In genomic region chr2:26395394-26395793, GRCh38 we compare ENCODE assay signal across 22 cellular contexts. TPM values are rescaled to one million over a fixed set of nuclear protein-coding genes. Genes with fewer than 3 reads are reported as not detected.
DNase-seq lines count a peak whose midpoint lies in the region; ATAC-seq, FAIRE-seq and TF ChIP-seq lines count a peak whose summit lies in the region.
"Had no signal": no experiment of that assay in that cellular context is flagged by ENCODE, and none has a peak within 500 bp of the region (broad histone marks: within the 10 kb centered on the region; RNA-seq: fewer than 3 reads in every experiment).

No MANE protein-coding gene starts in this region.

- TF ChIP-seq POLR2A in HepG2 (IDR thresholded peaks at IDR 0.05; ENCODE audit: insufficient read depth in 1 of 2, low read depth in 2 of 2, low read length in 2 of 2) (no peak), right lobe of liver (IDR thresholded peaks at IDR 0.05) (no peak)

- no peak for DNase-seq in HepG2 (ENCODE audit: low spot score)
- no peak for DNase-seq in right lobe of liver
- peak; percentile 22 for DNase-seq in NCI-H2227 treated with DMSO at 0.1 percent for 48 hours (lab: John Stamatoyannopoulos, UW)
- no peak for DNase-seq in choroid plexus epithelial cell (ENCODE audit: low read depth)
- DNase-seq in activated gamma-delta T cell treated with Interleukin-2 at 50 U/mL for 16 hours = no peak
- DNase-seq in stimulated activated naive CD8-positive, alpha-beta T cell treated with anti-CD3 and anti-CD28 coated beads, Interleukin-15, Interleukin-2, amounts not matched to agents 100 U/mL and 50 U/mL, for 24 hours = no peak
- DNase-seq: CD8-positive, alpha-beta memory T cell; DMS79; KBM-7; NCI-H1105 treated with DMSO at 0.1 percent for 48 hours; NCI-H1694; NCI-H2081 treated with DMSO at 0.1 percent for 48 hours; NCI-H446; NK-92 treated with Interleukin-12 subunit alpha and Interleukin-12 subunit beta, amount 100 ng/mL, for 24 hours; Peyer's patch; T-helper 1 cell had no signal

- H3K27me3 ChIP-seq in HepG2 (ENCODE audit: control insufficient read depth in 1 of 2, insufficient read depth in 2 of 2, low read length in 2 of 2) = no peaks in the 10 kb centered on the region
- no peaks in the 10 kb centered on the region for H3K27me3 ChIP-seq in right lobe of liver
- no peaks in the 10 kb centered on the region for H3K27me3 ChIP-seq in skeletal muscle satellite cell (ENCODE audit: control insufficient read depth, insufficient read depth, low read length)
- H3K27me3 ChIP-seq: BLaER1 treated with 17β-estradiol and CSF1 and Interleukin-3, amounts not matched to agents 10 nM and 100 nM; Peyer's patch had no signal

- 89% methylated on average over 4 of the region's 4 CpGs for WGBS in HepG2 (ENCODE audit: low lambda C conversion rate)
- WGBS in right lobe of liver (ENCODE audit: insufficient coverage, low coverage, low lambda C conversion rate, missing lambda C conversion rate) = 83% methylated on average over 4 of the region's 4 CpGs

- ATAC-seq in HepG2 (peak; percentile 43; the same call in 2 of the 3 replicates), right lobe of liver (no peak), GM19463 (IDR thresholded peaks at IDR 0.05; ENCODE audit: unreplicated experiment) (no peak)
- no peak for ATAC-seq in stimulated activated naive CD8-positive, alpha-beta T cell treated with anti-CD3 and anti-CD28 coated beads, Interleukin-15, Interleukin-2, amounts not matched to agents 100 U/mL and 50 U/mL, for 24 hours
- ATAC-seq: HCT116, Right ventricle myocardium inferior had no signal

- TF ChIP-seq CTCF in HepG2 (CRISPR knock-in tag; IDR thresholded peaks at IDR 0.05) = no peak
- TF ChIP-seq CTCF in right lobe of liver (IDR thresholded peaks at IDR 0.05) = no peak
- peak; percentile 22 for TF ChIP-seq CTCF in choroid plexus epithelial cell (conservative IDR thresholded peaks at IDR 0.05; ENCODE audit: low read depth, low read length)

- FAIRE-seq in HepG2 (lab: Jason Lieb, UNC) = no peak

- in situ Hi-C loops in HepG2 (cut with HindIII; ENCODE audit: extremely low pct_ligation_motif_present, low pct_unique_long_range_greater_than_20kb) = no loop called here

- TF ChIP-seq EP300 in HepG2 (IDR thresholded peaks at IDR 0.05; ENCODE audit: low read depth in 2 of 2, low read length in 2 of 2) = no peak
- TF ChIP-seq EP300 in HepG2 (CRISPR knock-in tag; IDR thresholded peaks at IDR 0.05; ENCODE audit: borderline replicate concordance) = no peak

- no peak overlapping the region for H3K4me3 ChIP-seq in HepG2 (replicated peaks in 1 of 3; ENCODE audit: insufficient read depth in 1 of 3, low read depth in 2 of 3, low read length in 3 of 3)
- H3K4me3 ChIP-seq in right lobe of liver = no peak overlapping the region
- H3K4me3 ChIP-seq in choroid plexus epithelial cell (ENCODE audit: low read depth, low read length) = no peak overlapping the region
- H3K4me3 ChIP-seq in skeletal muscle satellite cell (ENCODE audit: low read length) = no peak overlapping the region
- H3K4me3 ChIP-seq: BLaER1 treated with 17β-estradiol and CSF1 and Interleukin-3, amounts not matched to agents 10 nM and 100 nM; Peyer's patch had no signal

- H3K4me1 ChIP-seq in HepG2 (ENCODE audit: insufficient read depth, low read length) (no peaks in the 10 kb centered on the region), right lobe of liver (no peaks in the 10 kb centered on the region), skeletal muscle satellite cell (ENCODE audit: control insufficient read depth, insufficient read depth, low read length) (peaks cover 13% of the 10 kb centered on the region)
- H3K4me1 ChIP-seq: Peyer's patch had no signal

- intact Hi-C loops in HepG2 (cut with micrococcal nuclease; ENCODE audit: unreplicated experiment) (loop anchor here (5.0 kb wide), 1 partner anchor 62 kb away; no protein-coding TSS in a partner anchor), right lobe of liver (cut with DNase I) (no loop called here)

- H3K27ac ChIP-seq in HepG2 (ENCODE audit: extremely low read length, insufficient read depth, low read length) (no peak overlapping the region), right lobe of liver (no peak overlapping the region)
- H3K27ac ChIP-seq: BLaER1 treated with 17β-estradiol and CSF1 and Interleukin-3, amounts not matched to agents 10 nM and 100 nM; Peyer's patch had no signal

- no peaks in the 10 kb centered on the region for H4K20me1 ChIP-seq in HepG2 (ENCODE audit: insufficient read depth, low read length)

- H3K9me3 ChIP-seq in HepG2 (ENCODE audit: low read length) (no peaks in the 10 kb centered on the region), right lobe of liver (no peaks in the 10 kb centered on the region), skeletal muscle satellite cell (replicated peaks; ENCODE audit: low read length) (no peaks in the 10 kb centered on the region)
- H3K9me3 ChIP-seq: BLaER1 treated with 17β-estradiol and CSF1 and Interleukin-3, amounts not matched to agents 10 nM and 100 nM; Peyer's patch had no signal

- H2AFZ ChIP-seq in HepG2 (ENCODE audit: low read length) = no peak overlapping the region

- peaks cover 3 to 25% of the 10 kb centered on the region in 2 experiments for H3K36me3 ChIP-seq in HepG2 (replicated peaks in 1 of 2; ENCODE audit: control insufficient read depth in 1 of 2, insufficient read depth in 2 of 2, low read length in 2 of 2)
- no peaks in the 10 kb centered on the region for H3K36me3 ChIP-seq in right lobe of liver
- H3K36me3 ChIP-seq in skeletal muscle satellite cell (ENCODE audit: insufficient read depth, low read length) = peaks cover 14% of the 10 kb centered on the region

- BruUV-seq in HepG2 (replicated peaks; lab: Mats Ljungman, UMichigan) = no TSS peak

- CTCF ChIA-PET in HepG2 (lab: Yijun Ruan, JAX; ENCODE audit: low intra/inter-chr PET ratio, low total read pairs) = no interaction called here

- H3K4me2 ChIP-seq in HepG2 (ENCODE audit: low read depth, low read length) = no peak overlapping the region
- H3K4me2 ChIP-seq in skeletal muscle satellite cell (ENCODE audit: low read length) = peak overlapping the region; percentile 14
- H3K4me2 ChIP-seq: BLaER1 treated with 17β-estradiol and CSF1 and Interleukin-3, amounts not matched to agents 10 nM and 100 nM had no signal

- H3K79me2 ChIP-seq in HepG2 (ENCODE audit: insufficient read depth, low read length) = no peaks in the 10 kb centered on the region

- POLR2A ChIA-PET in HepG2 (lab: Yijun Ruan, JAX) = no interaction called here

- TF ChIP-seq RAD21 in HepG2 (CRISPR knock-in tag; IDR thresholded peaks at IDR 0.05) = no peak

- H3K9ac ChIP-seq in HepG2 (ENCODE audit: insufficient read depth, low read depth, low read length) (no peak overlapping the region), skeletal muscle satellite cell (ENCODE audit: low read depth, low read length) (no peak overlapping the region)
- H3K9ac ChIP-seq: BLaER1 treated with 17β-estradiol and CSF1 and Interleukin-3, amounts not matched to agents 10 nM and 100 nM had no signal

RNA-seq across cellular contexts. Expression of gene DRC1, which starts 6.3 kb away (rescaled TPM):
- 0.07 and 0.08 TPM in 2 replicates for total RNA-seq in HepG2 (2016; rRNA removed; fragmentation: Illumina TruSeq; extraction: Trizol)
- 0.18 and 0.30 TPM in 2 replicates for total RNA-seq in HepG2 (2016; cell fraction: cytosol; rRNA removed; fragmentation: Illumina TruSeq; extraction: Trizol; ENCODE audit: low read depth)
- not detected in 2 replicates for total RNA-seq in HepG2 (2016; cell fraction: insoluble cytoplasmic fraction; rRNA removed; fragmentation: Illumina TruSeq; extraction: Trizol)
- total RNA-seq in HepG2 (2016; cell fraction: membrane; rRNA removed; fragmentation: Illumina TruSeq; extraction: Trizol) = 0.07 and 0.09 TPM in 2 replicates
- total RNA-seq in HepG2 (2016; cell fraction: nucleus; rRNA removed; fragmentation: Illumina TruSeq; extraction: Trizol) = not detected in 2 replicates
- not detected in 2 replicates for polyA plus RNA-seq in HepG2 (2011; rRNA removed)
- not detected in 2 replicates for polyA plus RNA-seq in HepG2 (2011; cell fraction: cytosol; rRNA removed)
- polyA plus RNA-seq in HepG2 (2011; cell fraction: nucleus; rRNA removed) = not detected in 2 replicates
- polyA plus RNA-seq in HepG2 (2012) = not detected in 2 replicates
- polyA plus RNA-seq in HepG2 (2016; cell fraction: cytosol; fragmentation: Illumina TruSeq; extraction: Trizol; ENCODE audit: low read depth) = 0.11 and 0.16 TPM in 2 replicates
- polyA plus RNA-seq in HepG2 (2016; cell fraction: insoluble cytoplasmic fraction; fragmentation: Illumina TruSeq; extraction: Trizol; ENCODE audit: low read depth) = not detected in 2 replicates
- 0.08 TPM in 1 of 2 replicates, not detected in the other for polyA plus RNA-seq in HepG2 (2016; cell fraction: membrane; fragmentation: Illumina TruSeq; extraction: Trizol; ENCODE audit: low read depth)
- polyA plus RNA-seq in HepG2 (2016; cell fraction: nucleus; fragmentation: Illumina TruSeq; extraction: Trizol; ENCODE audit: insufficient read depth, low read depth) = not detected in 2 replicates
- polyA minus RNA-seq in HepG2 (2011; rRNA and poly(A)+ RNA removed; ENCODE audit: low replicate concordance) = 0.22 TPM in 1 of 2 replicates, not detected in the other
- not detected in 2 replicates for polyA minus RNA-seq in HepG2 (2011; cell fraction: cytosol; rRNA and poly(A)+ RNA removed)
- polyA minus RNA-seq in HepG2 (2011; cell fraction: nucleus; rRNA and poly(A)+ RNA removed) = not detected in 2 replicates
- under 1 TPM in 2 of 6 experiments, not detected in 4; 0.31 TPM for total RNA-seq in right lobe of liver
- 0.22 and 1.0 TPM in 2 replicates for total RNA-seq in skeletal muscle satellite cell (2012; rRNA removed)
- total RNA-seq: A673; CD8-positive, alpha-beta memory T cell; Peyer's patch had no signal
- polyA plus RNA-seq: CD8-positive, alpha-beta memory T cell had no signal

RNA-seq across cellular contexts. Expression of gene ADGRF3, which starts 48.8 kb away (rescaled TPM):
- total RNA-seq in HepG2 (2016; rRNA removed; fragmentation: Illumina TruSeq; extraction: Trizol) (0.14 and 0.40 TPM in 2 replicates), right lobe of liver (under 1 TPM in 3 of 6 experiments, not detected in 3; 0.07 to 0.51 (median 0.15) TPM)
- not detected in 2 replicates for total RNA-seq in HepG2 (2016; cell fraction: cytosol; rRNA removed; fragmentation: Illumina TruSeq; extraction: Trizol; ENCODE audit: low read depth)
- 0.06 and 0.19 TPM in 2 replicates for total RNA-seq in HepG2 (2016; cell fraction: insoluble cytoplasmic fraction; rRNA removed; fragmentation: Illumina TruSeq; extraction: Trizol)
- total RNA-seq in HepG2 (2016; cell fraction: membrane; rRNA removed; fragmentation: Illumina TruSeq; extraction: Trizol) = 0.17 and 0.34 TPM in 2 replicates
- total RNA-seq in HepG2 (2016; cell fraction: nucleus; rRNA removed; fragmentation: Illumina TruSeq; extraction: Trizol) = 0.37 and 0.41 TPM in 2 replicates
- polyA plus RNA-seq in HepG2 (2011; rRNA removed) = 1.5 TPM in 2 replicates
- polyA plus RNA-seq in HepG2 (2011; cell fraction: cytosol; rRNA removed) = 0.45 and 0.46 TPM in 2 replicates
- polyA plus RNA-seq in HepG2 (2011; cell fraction: nucleus; rRNA removed) = 6.4 and 6.8 TPM in 2 replicates
- 1.1 and 1.5 TPM in 2 replicates for polyA plus RNA-seq in HepG2 (2012)
- polyA plus RNA-seq in HepG2 (2016; cell fraction: cytosol; fragmentation: Illumina TruSeq; extraction: Trizol; ENCODE audit: low read depth) = not detected in 2 replicates
- 0.13 and 0.63 TPM in 2 replicates for polyA plus RNA-seq in HepG2 (2016; cell fraction: insoluble cytoplasmic fraction; fragmentation: Illumina TruSeq; extraction: Trizol; ENCODE audit: low read depth)
- polyA plus RNA-seq in HepG2 (2016; cell fraction: membrane; fragmentation: Illumina TruSeq; extraction: Trizol; ENCODE audit: low read depth) = 0.09 and 0.24 TPM in 2 replicates
- 0.79 and 0.93 TPM in 2 replicates for polyA plus RNA-seq in HepG2 (2016; cell fraction: nucleus; fragmentation: Illumina TruSeq; extraction: Trizol; ENCODE audit: insufficient read depth, low read depth)
- 0.98 and 2.5 TPM in 2 replicates for polyA minus RNA-seq in HepG2 (2011; rRNA and poly(A)+ RNA removed; ENCODE audit: low replicate concordance)
- polyA minus RNA-seq in HepG2 (2011; cell fraction: cytosol; rRNA and poly(A)+ RNA removed) = 0.59 TPM in 1 of 2 replicates, not detected in the other
- polyA minus RNA-seq in HepG2 (2011; cell fraction: nucleus; rRNA and poly(A)+ RNA removed) = 0.90 and 1.4 TPM in 2 replicates
- under 0.01 TPM in 1 of 2 replicates, not detected in the other for total RNA-seq in skeletal muscle satellite cell (2012; rRNA removed)

RNA-seq across cellular contexts. Expression of gene SELENOI, which starts 49.5 kb away (rescaled TPM):
- 60.3 and 66.0 TPM in 2 replicates for total RNA-seq in HepG2 (2016; rRNA removed; fragmentation: Illumina TruSeq; extraction: Trizol)
- total RNA-seq in HepG2 (2016; cell fraction: cytosol; rRNA removed; fragmentation: Illumina TruSeq; extraction: Trizol; ENCODE audit: low read depth) = 53.2 and 61.0 TPM in 2 replicates
- total RNA-seq in HepG2 (2016; cell fraction: insoluble cytoplasmic fraction; rRNA removed; fragmentation: Illumina TruSeq; extraction: Trizol) = 59.1 and 65.9 TPM in 2 replicates
- total RNA-seq in HepG2 (2016; cell fraction: membrane; rRNA removed; fragmentation: Illumina TruSeq; extraction: Trizol) = 17.7 and 19.5 TPM in 2 replicates
- total RNA-seq in HepG2 (2016; cell fraction: nucleus; rRNA removed; fragmentation: Illumina TruSeq; extraction: Trizol) = 79.5 and 91.4 TPM in 2 replicates
- 26.2 and 27.7 TPM in 2 replicates for polyA plus RNA-seq in HepG2 (2011; rRNA removed)
- 23.3 and 35.2 TPM in 2 replicates for polyA plus RNA-seq in HepG2 (2011; cell fraction: cytosol; rRNA removed)
- polyA plus RNA-seq in HepG2 (2011; cell fraction: nucleus; rRNA removed) = 15.9 and 18.6 TPM in 2 replicates
- polyA plus RNA-seq in HepG2 (2012) = 33.8 and 36.9 TPM in 2 replicates
- polyA plus RNA-seq in HepG2 (2016; cell fraction: cytosol; fragmentation: Illumina TruSeq; extraction: Trizol; ENCODE audit: low read depth) = 1.9 and 2.2 TPM in 2 replicates
- 20.1 and 21.1 TPM in 2 replicates for polyA plus RNA-seq in HepG2 (2016; cell fraction: insoluble cytoplasmic fraction; fragmentation: Illumina TruSeq; extraction: Trizol; ENCODE audit: low read depth)
- 3.3 and 5.0 TPM in 2 replicates for polyA plus RNA-seq in HepG2 (2016; cell fraction: membrane; fragmentation: Illumina TruSeq; extraction: Trizol; ENCODE audit: low read depth)
- 53.9 and 54.9 TPM in 2 replicates for polyA plus RNA-seq in HepG2 (2016; cell fraction: nucleus; fragmentation: Illumina TruSeq; extraction: Trizol; ENCODE audit: insufficient read depth, low read depth)
- polyA minus RNA-seq in HepG2 (2011; rRNA and poly(A)+ RNA removed; ENCODE audit: low replicate concordance) = 296 and 353 TPM in 2 replicates
- 42.8 and 47.8 TPM in 2 replicates for polyA minus RNA-seq in HepG2 (2011; cell fraction: cytosol; rRNA and poly(A)+ RNA removed)
- 103 and 112 TPM in 2 replicates for polyA minus RNA-seq in HepG2 (2011; cell fraction: nucleus; rRNA and poly(A)+ RNA removed)
- 10 to 100 TPM; 24.1 to 39.1 (median 33.7) TPM for total RNA-seq in right lobe of liver
- 25.3 and 25.9 TPM in 2 replicates for total RNA-seq in skeletal muscle satellite cell (2012; rRNA removed)
